12 cellular contexts compared by ENCODE assay signal in genomic region chr4:108359936-108360681, GRCh38.
DNase-seq lines count a peak whose midpoint lies in the region; ATAC-seq and TF ChIP-seq lines count a peak whose summit lies in the region.
"Had no signal": no experiment of that assay in that cellular context is flagged by ENCODE, and none has a peak within 500 bp of the region (broad histone marks: within the 10 kb centered on the region; RNA-seq: fewer than 3 reads in every experiment).

No MANE protein-coding gene starts in this region.

- H3K27ac Mint-ChIP-seq in activated naive CD4-positive, alpha-beta T cell treated with anti-CD3 and anti-CD28 coated beads, Interleukin-2, amount 50 U/mL, for 24 hours: peak overlapping the region; percentile 1
- H3K27ac Mint-ChIP-seq in nephron: peak overlapping the region; percentile 86 to 97 (median 96)
- H3K27ac Mint-ChIP-seq in Calu3 (ENCODE audit: unreplicated experiment): no peak overlapping the region

- H3K4me1 Mint-ChIP-seq in activated naive CD4-positive, alpha-beta T cell treated with anti-CD3 and anti-CD28 coated beads, Interleukin-2, amount 50 U/mL, for 24 hours: peaks cover 80% of the 10 kb centered on the region
- peaks cover 55% of the 10 kb centered on the region for H3K4me1 Mint-ChIP-seq in nephron
- no peaks in the 10 kb centered on the region for H3K4me1 Mint-ChIP-seq in Calu3 (ENCODE audit: low read depth, unreplicated experiment)

- no peaks in the 10 kb centered on the region for H3K36me3 Mint-ChIP-seq in activated naive CD4-positive, alpha-beta T cell treated with anti-CD3 and anti-CD28 coated beads, Interleukin-2, amount 50 U/mL, for 24 hours
- no peaks in the 10 kb centered on the region for H3K36me3 Mint-ChIP-seq in nephron (ENCODE audit: low read depth)
- no peaks in the 10 kb centered on the region for H3K36me3 Mint-ChIP-seq in Calu3 (ENCODE audit: insufficient read depth, unreplicated experiment)
- H3K36me3 Mint-ChIP-seq: neural progenitor cell had no signal

- DNase-seq in ELF-1 (ENCODE audit: low read depth, low spot score) (peak; percentile 92), LHCN-M2 (ENCODE audit: low read depth) (peak; percentile 23), Calu3 (no peak), H7 (no peak)
- DNase-seq: activated CD4-positive, CD25-positive, alpha-beta regulatory T cell treated with anti-CD3 and anti-CD28 coated beads, Interleukin-2, amount 50 U/mL, for 72 hours; head of caudate nucleus; NCI-H82 had no signal

- H3K9me3 Mint-ChIP-seq in activated naive CD4-positive, alpha-beta T cell treated with anti-CD3 and anti-CD28 coated beads, Interleukin-2, amount 50 U/mL, for 24 hours: no peaks in the 10 kb centered on the region
- no peaks in the 10 kb centered on the region for H3K9me3 Mint-ChIP-seq in nephron
- H3K9me3 Mint-ChIP-seq in Calu3 (ENCODE audit: low read depth, unreplicated experiment): no peaks in the 10 kb centered on the region

- no peak overlapping the region for H3K4me3 ChIP-seq in H7 (ENCODE audit: insufficient read depth, low read depth, low read length)
- H3K4me3 ChIP-seq: neural progenitor cell had no signal

- H3K4me3 Mint-ChIP-seq in activated naive CD4-positive, alpha-beta T cell treated with anti-CD3 and anti-CD28 coated beads, Interleukin-2, amount 50 U/mL, for 24 hours: peak overlapping the region; percentile 47
- peak overlapping the region in 2 of 3 experiments; percentile 21 to 49 for H3K4me3 Mint-ChIP-seq in nephron
- H3K4me3 Mint-ChIP-seq in Calu3 (ENCODE audit: low read depth, unreplicated experiment): no peak overlapping the region
- H3K4me3 Mint-ChIP-seq: neural progenitor cell had no signal

- ATAC-seq in HG02588 (IDR thresholded peaks at IDR 0.05; ENCODE audit: unreplicated experiment): no peak
- ATAC-seq: left lobe of liver had no signal

- H3K27me3 Mint-ChIP-seq in activated naive CD4-positive, alpha-beta T cell treated with anti-CD3 and anti-CD28 coated beads, Interleukin-2, amount 50 U/mL, for 24 hours: no peaks in the 10 kb centered on the region
- peaks cover 11% of the 10 kb centered on the region for H3K27me3 Mint-ChIP-seq in nephron (ENCODE audit: low read depth)
- peaks cover 8% of the 10 kb centered on the region for H3K27me3 Mint-ChIP-seq in Calu3 (ENCODE audit: unreplicated experiment)

- no peaks in the 10 kb centered on the region for H3K27me3 ChIP-seq in H7 (ENCODE audit: control insufficient read depth, insufficient read depth, low read length)
- H3K27me3 ChIP-seq: neural progenitor cell had no signal

- H3K36me3 ChIP-seq in H7 (replicated peaks; ENCODE audit: control insufficient read depth, insufficient read depth, low read length): no peaks in the 10 kb centered on the region
- H3K36me3 ChIP-seq: neural progenitor cell had no signal

- no peak for TF ChIP-seq CTCF in nephron (IDR thresholded peaks at IDR 0.05; ENCODE audit: unreplicated experiment in 3 of 3)
- no peak for TF ChIP-seq CTCF in Calu3 (IDR thresholded peaks at IDR 0.05; ENCODE audit: unreplicated experiment)

- CTCF ChIA-PET in Calu3 (lab: Charles Lee): no interaction called here

- intact Hi-C loops in Calu3 (cut with micrococcal nuclease; ENCODE audit: unreplicated experiment): no loop called here

- BruUV-seq in Calu3 (replicated peaks; lab: Mats Ljungman, UMichigan): no TSS peak

Comparison
In these comparisons a context has a peak if more than half of its experiments do, and no peak if none do; other contexts are left out.
1. DNase-seq: peak in ELF-1 (single experiment) and LHCN-M2 (single experiment); none in Calu3 (single experiment) and H7 (single experiment).